ENCODE assay signal across 29 cellular contexts in the genomic region with DNA sequence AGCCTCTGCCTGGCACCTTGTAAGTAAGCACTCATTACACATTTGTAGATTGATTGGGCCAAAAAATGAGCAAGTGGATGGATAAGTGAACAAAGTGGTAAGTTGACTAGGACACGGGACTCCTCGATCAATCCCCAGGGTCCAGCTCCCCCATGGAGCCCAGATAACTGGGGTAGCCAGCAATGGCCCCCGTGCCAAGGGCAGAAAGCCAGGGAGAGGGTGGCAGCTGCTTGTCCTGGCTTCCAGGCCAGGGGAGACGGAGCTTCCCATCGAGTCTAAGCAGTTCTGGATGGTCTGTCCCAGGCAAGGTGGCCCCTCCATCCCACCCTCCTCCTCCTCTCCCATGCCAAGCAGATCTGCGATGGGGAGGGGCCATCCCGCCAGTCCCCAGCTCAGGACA.
DNase-seq lines count a peak whose midpoint lies in the region; ATAC-seq and TF ChIP-seq lines count a peak whose summit lies in the region.
"Had no signal": no experiment of that assay in that cellular context is flagged by ENCODE, and none has a peak within 500 bp of the region (broad histone marks: within the 10 kb centered on the region; RNA-seq: fewer than 3 reads in every experiment).

No MANE protein-coding gene starts in this region.

- DNase-seq in mesothelial cell of epicardium (ENCODE audit: low spot score in 2 of 2, unreplicated experiment in 2 of 2) (no peak), gastrocnemius medialis (peak in 1 of 2 donors; percentile 66), T-helper 1 cell (no peak), AG08395 (ENCODE audit: low spot score) (no peak)
- no peak for DNase-seq in activated CD4-positive, alpha-beta memory T cell treated with anti-CD3 and anti-CD28 coated beads for 36 hours
- DNase-seq: activated CD4-positive, alpha-beta T cell treated with anti-CD3 and anti-CD28 coated beads, Interleukin-2, amount 50 U/mL, for 48 hours; activated gamma-delta T cell treated with Interleukin-2 at 50 U/mL for 16 hours; Calu3; foreskin fibroblast; Karpas-422; kidney glomerular epithelial cell; MV-4-11; naive thymus-derived CD8-positive, alpha-beta T cell; NCI-H1694; NCI-H2171 treated with DMSO at 0.1 percent for 48 hours; NCI-H69; RPMI8226; stimulated activated CD4-positive, alpha-beta T cell treated with anti-CD3 and anti-CD28 coated beads, Interleukin-12 subunit alpha, Interleukin-12 subunit beta, amount 100 ng/mL, for 4 hours; stimulated activated naive CD8-positive, alpha-beta T cell treated with anti-CD3 and anti-CD28 coated beads, Interleukin-15, amount 100 ng/mL, for 72 hours; T-helper 9 cell had no signal

- in situ Hi-C loops in gastrocnemius medialis (cut with MboI; ENCODE audit: low sequenced_read_pairs in 4 of 4), result no loop called here

- H3K4me3 Mint-ChIP-seq in mesothelial cell of epicardium, result no peak overlapping the region
- H3K4me3 Mint-ChIP-seq in activated CD4-positive, alpha-beta memory T cell treated with anti-CD3 and anti-CD28 coated beads for 36 hours, result no peak overlapping the region
- H3K4me3 Mint-ChIP-seq: GM23338; memory B cell; naive thymus-derived CD8-positive, alpha-beta T cell; stimulated activated naive CD8-positive, alpha-beta T cell treated with anti-CD3 and anti-CD28 coated beads, Interleukin-15, amount 100 ng/mL, for 72 hours; WTC11 had no signal

- H3K27ac ChIP-seq in C4-2B, result peak overlapping the region; percentile 64
- peak overlapping the region; percentile 99 for H3K27ac ChIP-seq in cingulate gyrus (ENCODE audit: low read depth, low read length)
- peak overlapping the region; percentile 87 to 96 (median 90) for H3K27ac ChIP-seq in gastrocnemius medialis
- H3K27ac ChIP-seq: BLaER1, epithelial cell of prostate had no signal

- peak overlapping the region; percentile 77 for H3K27ac Mint-ChIP-seq in mesothelial cell of epicardium
- no peak overlapping the region for H3K27ac Mint-ChIP-seq in activated CD4-positive, alpha-beta memory T cell treated with anti-CD3 and anti-CD28 coated beads for 36 hours
- H3K27ac Mint-ChIP-seq: GM23338; memory B cell; naive thymus-derived CD8-positive, alpha-beta T cell; progenitor cell of endocrine pancreas; stimulated activated naive CD8-positive, alpha-beta T cell treated with anti-CD3 and anti-CD28 coated beads, Interleukin-15, amount 100 ng/mL, for 72 hours; WTC11 had no signal

- POLR2A ChIA-PET in activated CD4-positive, alpha-beta memory T cell treated with anti-CD3 and anti-CD28 coated beads for 36 hours (lab: Charles Lee), result no interaction called here

- no peaks in the 10 kb centered on the region for H3K9me3 Mint-ChIP-seq in mesothelial cell of epicardium
- H3K9me3 Mint-ChIP-seq in activated CD4-positive, alpha-beta memory T cell treated with anti-CD3 and anti-CD28 coated beads for 36 hours, result no peaks in the 10 kb centered on the region
- H3K9me3 Mint-ChIP-seq: GM23338; naive thymus-derived CD8-positive, alpha-beta T cell; stimulated activated naive CD8-positive, alpha-beta T cell treated with anti-CD3 and anti-CD28 coated beads, Interleukin-15, amount 100 ng/mL, for 72 hours; WTC11 had no signal

- intact Hi-C loops in gastrocnemius medialis (cut with DNase I; ENCODE audit: low total_unique reads), result loop anchor here (2.0 kb wide), 2 partner anchors 53 to 93 kb away; no protein-coding TSS in a partner anchor
- intact Hi-C loops in activated CD4-positive, alpha-beta memory T cell treated with anti-CD3 and anti-CD28 coated beads for 36 hours (cut with micrococcal nuclease), result no loop called here

- H3K36me3 Mint-ChIP-seq in mesothelial cell of epicardium, result no peaks in the 10 kb centered on the region
- H3K36me3 Mint-ChIP-seq in activated CD4-positive, alpha-beta memory T cell treated with anti-CD3 and anti-CD28 coated beads for 36 hours, result no peaks in the 10 kb centered on the region
- H3K36me3 Mint-ChIP-seq: memory B cell; naive thymus-derived CD8-positive, alpha-beta T cell; WTC11 had no signal

- no peak for TF ChIP-seq POLR2A in gastrocnemius medialis (IDR thresholded peaks at IDR 0.05)

- no peaks in the 10 kb centered on the region for H3K9me3 ChIP-seq in gastrocnemius medialis
- H3K9me3 ChIP-seq: BLaER1 had no signal

- H3K4me1 ChIP-seq in gastrocnemius medialis, result peaks cover 33 to 35% of the 10 kb centered on the region in 2 donors

- CTCF ChIA-PET in activated CD4-positive, alpha-beta memory T cell treated with anti-CD3 and anti-CD28 coated beads for 36 hours (lab: Charles Lee), result no interaction called here

- H3K4me1 Mint-ChIP-seq in mesothelial cell of epicardium, result peaks cover 30% of the 10 kb centered on the region
- H3K4me1 Mint-ChIP-seq in activated CD4-positive, alpha-beta memory T cell treated with anti-CD3 and anti-CD28 coated beads for 36 hours (ENCODE audit: low read depth), result peaks cover 4% of the 10 kb centered on the region
- H3K4me1 Mint-ChIP-seq: GM23338; stimulated activated naive CD8-positive, alpha-beta T cell treated with anti-CD3 and anti-CD28 coated beads, Interleukin-15, amount 100 ng/mL, for 72 hours; WTC11 had no signal

- no peaks in the 10 kb centered on the region for H3K27me3 Mint-ChIP-seq in mesothelial cell of epicardium (ENCODE audit: low read depth)
- H3K27me3 Mint-ChIP-seq in activated CD4-positive, alpha-beta memory T cell treated with anti-CD3 and anti-CD28 coated beads for 36 hours, result no peaks in the 10 kb centered on the region
- H3K27me3 Mint-ChIP-seq: stimulated activated naive CD8-positive, alpha-beta T cell treated with anti-CD3 and anti-CD28 coated beads, Interleukin-15, amount 100 ng/mL, for 72 hours had no signal

- no peak for TF ChIP-seq CTCF in C4-2B (conservative IDR thresholded peaks at IDR 0.05)
- TF ChIP-seq CTCF in mesothelial cell of epicardium (IDR thresholded peaks at IDR 0.05; ENCODE audit: unreplicated experiment), result no peak
- TF ChIP-seq CTCF in gastrocnemius medialis (IDR thresholded peaks at IDR 0.05 in 4 of 5, conservative IDR thresholded peaks at IDR 0.05 in 1 of 5), result no peak

- H3K36me3 ChIP-seq in gastrocnemius medialis, result no peaks in the 10 kb centered on the region
- H3K36me3 ChIP-seq: BLaER1 had no signal

- H3K4me3 ChIP-seq in gastrocnemius medialis, result peak overlapping the region in 2 of 4 donors; percentile 13 to 19
- H3K4me3 ChIP-seq: BLaER1, GM23338 had no signal

- no peaks in the 10 kb centered on the region for H3K27me3 ChIP-seq in gastrocnemius medialis
- H3K27me3 ChIP-seq: BLaER1 had no signal

- ATAC-seq in gastrocnemius medialis, result peak; percentile 20 to 44
- no peak for ATAC-seq in GM19035 (IDR thresholded peaks at IDR 0.05; ENCODE audit: unreplicated experiment)
- ATAC-seq: GM23338; naive thymus-derived CD8-positive, alpha-beta T cell; stimulated activated naive CD8-positive, alpha-beta T cell treated with anti-CD3 and anti-CD28 coated beads, Interleukin-15, amount 100 ng/mL, for 72 hours; WTC11 had no signal
